In the genomic region with DNA sequence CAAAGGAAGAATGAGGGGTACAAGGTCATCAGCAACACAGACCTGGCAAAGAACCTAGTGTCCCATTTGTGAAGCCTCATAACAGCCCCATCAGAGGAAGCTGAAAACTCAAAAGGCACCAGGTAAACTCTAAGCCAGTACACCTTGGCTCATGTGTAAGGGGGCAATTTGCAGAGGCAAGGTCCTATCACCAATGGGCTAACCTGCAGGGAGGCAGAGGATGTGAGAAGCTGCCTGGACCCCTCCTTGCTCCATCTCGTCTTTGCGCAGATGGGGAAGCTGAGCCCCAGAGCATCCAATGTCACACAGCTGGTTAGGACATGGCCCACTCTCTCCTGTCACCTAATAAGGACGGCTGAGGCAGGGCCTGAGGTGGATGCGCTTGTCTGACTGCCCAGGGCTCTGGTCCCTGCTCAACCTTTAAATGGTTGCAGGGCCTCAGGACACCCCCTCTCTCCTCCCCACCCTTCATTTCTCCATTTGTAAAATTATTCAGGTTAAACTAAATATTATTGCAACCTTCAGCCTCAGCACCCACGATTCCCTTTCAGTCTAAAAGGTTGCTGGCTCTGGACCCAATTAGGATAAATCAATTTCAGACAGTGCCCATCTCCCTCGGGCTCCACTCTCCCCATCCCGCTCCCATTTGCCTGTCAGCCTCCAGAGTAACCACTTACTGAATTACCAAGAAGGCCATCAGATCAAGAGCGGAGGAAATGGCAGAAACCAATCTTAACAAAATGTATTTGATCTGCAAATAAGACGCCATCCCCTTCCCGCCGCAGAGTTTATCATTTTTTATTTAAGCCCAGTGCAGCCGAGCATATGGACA, we compare ENCODE assay signal across 15 cellular contexts.
DNase-seq lines count a peak whose midpoint lies in the region; TF ChIP-seq lines count a peak whose summit lies in the region.
"Had no signal": no experiment of that assay in that cellular context is flagged by ENCODE, and none has a peak within 500 bp of the region (broad histone marks: within the 10 kb centered on the region; RNA-seq: fewer than 3 reads in every experiment).

No MANE protein-coding gene starts in this region.

- H3K9me3 Mint-ChIP-seq in nephron (no peaks in the 10 kb centered on the region), osteocyte (ENCODE audit: unreplicated experiment) (peaks cover 9% of the 10 kb centered on the region)
- H3K9me3 Mint-ChIP-seq: CD4-positive, alpha-beta T cell had no signal

- CTCF ChIA-PET in SK-N-SH (lab: Yijun Ruan, JAX) = interaction anchor here (1.1 to 1.6 kb wide), 3 partner anchors 24 to 106 kb away, joined by 3 to 6 read pairs (median 3); no protein-coding TSS in a partner anchor

- peak in 1 of 2 experiments; percentile 87; a peak in 2 of 4 replicates for TF ChIP-seq EP300 in SK-N-SH (IDR thresholded peaks at IDR 0.05; ENCODE audit: borderline replicate concordance in 1 of 2, low read depth in 1 of 2, low read length in 1 of 2)

- DNase-seq in SK-N-SH (peak; percentile 89), spleen (peak; percentile 47), NOMO-1 treated with dmso at 0.1 percent for 144 hours (lab: John Stamatoyannopoulos, UW; ENCODE audit: unreplicated experiment) (no peak), putamen (ENCODE audit: low spot score) (no peak), osteocyte (ENCODE audit: extremely low spot score, unreplicated experiment) (no peak)
- DNase-seq: Calu3; CD4-positive, alpha-beta T cell; DMS 273 treated with DMSO at 0.1 percent for 48 hours; H7; IMR-90 had no signal

- no peak overlapping the region for H3K4me3 Mint-ChIP-seq in nephron
- no peak overlapping the region for H3K4me3 Mint-ChIP-seq in osteocyte (ENCODE audit: unreplicated experiment)
- H3K4me3 Mint-ChIP-seq: CD4-positive, alpha-beta T cell; GM23338 had no signal

- H3K27ac Mint-ChIP-seq in nephron = peak overlapping the region in 2 of 3 experiments; percentile 16 to 48
- no peak overlapping the region for H3K27ac Mint-ChIP-seq in osteocyte (ENCODE audit: unreplicated experiment)
- H3K27ac Mint-ChIP-seq: CD4-positive, alpha-beta T cell; GM23338 had no signal

- no peak for TF ChIP-seq POLR2A in spleen (IDR thresholded peaks at IDR 0.05)

- TF ChIP-seq RAD21 in SK-N-SH (IDR thresholded peaks at IDR 0.05; ENCODE audit: low read length) = peak; percentile 40

- no peaks in the 10 kb centered on the region for H3K79me2 ChIP-seq in SK-N-SH (ENCODE audit: insufficient read depth)

- H3K9me2 ChIP-seq in SK-N-SH = no peaks in the 10 kb centered on the region

- H3K36me3 Mint-ChIP-seq in nephron (ENCODE audit: low read depth) (no peaks in the 10 kb centered on the region), osteocyte (ENCODE audit: unreplicated experiment) (peaks cover 2% of the 10 kb centered on the region)

- peaks cover 48 to 61% (median 56%) of the 10 kb centered on the region in 10 experiments for H3K4me1 ChIP-seq in BLaER1 treated with 17β-estradiol and CSF1 and Interleukin-3, amounts not matched to agents 10 nM and 100 nM
- H3K4me1 ChIP-seq in SK-N-SH (ENCODE audit: control insufficient read depth in 1 of 2, insufficient read depth in 2 of 2, low read depth in 1 of 2, low read length in 1 of 2) (peaks cover 0 to 16% of the 10 kb centered on the region in 2 experiments; a peak in 2 of 4 replicates), spleen (peaks cover 5 to 36% (median 13%) of the 10 kb centered on the region in 6 donors)
- H3K4me1 ChIP-seq: A549 had no signal

- H4K20me1 ChIP-seq in BLaER1 treated with 17β-estradiol and CSF1 and Interleukin-3, amounts not matched to agents 10 nM and 100 nM = no peaks in the 10 kb centered on the region
- H4K20me1 ChIP-seq in SK-N-SH (ENCODE audit: insufficient read depth) = no peaks in the 10 kb centered on the region

- no peaks in the 10 kb centered on the region for H3K27me3 ChIP-seq in BLaER1 treated with 17β-estradiol and CSF1 and Interleukin-3, amounts not matched to agents 10 nM and 100 nM
- H3K27me3 ChIP-seq in SK-N-SH (ENCODE audit: insufficient read depth) (no peaks in the 10 kb centered on the region), spleen (replicated peaks in 1 of 7) (no peaks in the 10 kb centered on the region)

- no peak overlapping the region for H3K4me3 ChIP-seq in BLaER1 treated with 17β-estradiol and CSF1 and Interleukin-3, amounts not matched to agents 10 nM and 100 nM
- H3K4me3 ChIP-seq in SK-N-SH (ENCODE audit: low read depth in 2 of 2, low read length in 1 of 2) = no peak overlapping the region
- H3K4me3 ChIP-seq in spleen = no peak overlapping the region
- H3K4me3 ChIP-seq: A549, GM12878, GM23338 had no signal

- TF ChIP-seq CTCF in SK-N-SH (IDR thresholded peaks at IDR 0.05) (no peak), nephron (IDR thresholded peaks at IDR 0.05; ENCODE audit: unreplicated experiment in 3 of 3) (no peak), spleen (IDR thresholded peaks at IDR 0.05 in 8 of 11, conservative IDR thresholded peaks at IDR 0.05 in 3 of 11) (no peak), osteocyte (IDR thresholded peaks at IDR 0.05) (no peak)

- peak overlapping the region in 5 of 11 experiments; percentile 2 to 92 (median 91); a peak in 7 of 22 replicates for H3K27ac ChIP-seq in BLaER1 treated with 17β-estradiol and CSF1 and Interleukin-3, amounts not matched to agents 10 nM and 100 nM
- H3K27ac ChIP-seq in SK-N-SH (ENCODE audit: low read depth in 2 of 2, low read length in 1 of 2) (peak overlapping the region in 1 of 2 experiments; percentile 92; a peak in 2 of 4 replicates), spleen (no peak overlapping the region)
- H3K27ac ChIP-seq: A549 had no signal

- H3K4me2 ChIP-seq in BLaER1 treated with 17β-estradiol and CSF1 and Interleukin-3, amounts not matched to agents 10 nM and 100 nM = peak overlapping the region in 9 of 11 experiments; percentile 71 to 96 (median 85); a peak in 10 of 22 replicates
- H3K4me2 ChIP-seq in SK-N-SH = no peak overlapping the region
- H3K4me2 ChIP-seq: A549, GM23338 had no signal

- 31% methylated on average over 12 of the region's 12 CpGs for WGBS in SK-N-SH (ENCODE audit: low lambda C conversion rate)
- WGBS in spleen, 5 donors = 89 to 94% (median 91%) methylated on average over 11 to 12 of the region's 12 CpGs

- peaks cover 10% of the 10 kb centered on the region for H3K27me3 Mint-ChIP-seq in nephron (ENCODE audit: low read depth)
- H3K27me3 Mint-ChIP-seq in osteocyte (ENCODE audit: unreplicated experiment) = no peaks in the 10 kb centered on the region
- H3K27me3 Mint-ChIP-seq: CD4-positive, alpha-beta T cell had no signal

- no peaks in the 10 kb centered on the region for H3K36me3 ChIP-seq in BLaER1 treated with 17β-estradiol and CSF1 and Interleukin-3, amounts not matched to agents 10 nM and 100 nM
- no peaks in the 10 kb centered on the region for H3K36me3 ChIP-seq in SK-N-SH (replicated peaks in 1 of 2; ENCODE audit: control insufficient read depth in 1 of 2, insufficient read depth in 2 of 2, low read length in 1 of 2)
- H3K36me3 ChIP-seq in spleen = no peaks in the 10 kb centered on the region

- no peak overlapping the region for H3K9ac ChIP-seq in BLaER1 treated with 17β-estradiol and CSF1 and Interleukin-3, amounts not matched to agents 10 nM and 100 nM
- no peak overlapping the region for H3K9ac ChIP-seq in SK-N-SH

- H3F3A ChIP-seq in SK-N-SH (replicated peaks; ENCODE audit: insufficient read depth) = no peaks in the 10 kb centered on the region

- intact Hi-C loops in spleen (cut with DNase I; ENCODE audit: low total_unique reads) = no loop called here

- H2AFZ ChIP-seq in SK-N-SH (ENCODE audit: low read depth) = no peak overlapping the region
- H2AFZ ChIP-seq: GM23338 had no signal

- H3K4me1 Mint-ChIP-seq in nephron (peaks cover 8% of the 10 kb centered on the region), osteocyte (ENCODE audit: unreplicated experiment) (peaks cover 12% of the 10 kb centered on the region)
- H3K4me1 Mint-ChIP-seq: GM23338 had no signal

- H3K9me3 ChIP-seq in BLaER1 treated with 17β-estradiol and CSF1 and Interleukin-3, amounts not matched to agents 10 nM and 100 nM (replicated peaks in 1 of 11) = peaks cover 15 to 43% (median 35%) of the 10 kb centered on the region in 11 experiments; a peak in 21 of 22 replicates
- H3K9me3 ChIP-seq in SK-N-SH = no peaks in the 10 kb centered on the region
- peaks cover 0 to 4% (median 0%) of the 10 kb centered on the region in 8 donors for H3K9me3 ChIP-seq in spleen
- H3K9me3 ChIP-seq: A549 had no signal

- POLR2A ChIA-PET in SK-N-SH (lab: Yijun Ruan, JAX) = no interaction called here

TF ChIP-seq in SK-N-SH, 30 proteins besides CTCF, POLR2A, EP300 and RAD21 (continues in another document):
- peak; percentile 74; the same call in 1 of the 2 replicates for TF ChIP-seq FOXJ3 (CRISPR knock-in tag; IDR thresholded peaks at IDR 0.05)
- no peak for TF ChIP-seq FOXM1 (IDR thresholded peaks at IDR 0.05; ENCODE audit: low read depth)
- TF ChIP-seq FOSL2 (IDR thresholded peaks at IDR 0.05; ENCODE audit: borderline replicate concordance, low read depth) = no peak
- TF ChIP-seq TAF1 (IDR thresholded peaks at IDR 0.05; ENCODE audit: borderline replicate concordance, low read depth, low read length) = no peak
- peak; percentile 50 for TF ChIP-seq CHD2 (IDR thresholded peaks at IDR 0.05; ENCODE audit: low read length, partially characterized antibody)
- peak; percentile 72 for TF ChIP-seq GATA2 (CRISPR knock-in tag; IDR thresholded peaks at IDR 0.05)
- TF ChIP-seq MXI1 (IDR thresholded peaks at IDR 0.05; ENCODE audit: low read depth, low read length) = peak; percentile 47; the same call in 1 of the 2 replicates
- no peak for TF ChIP-seq USF1 (IDR thresholded peaks at IDR 0.05; ENCODE audit: borderline replicate concordance, low read depth)
- no peak for TF ChIP-seq NFIC (IDR thresholded peaks at IDR 0.05; ENCODE audit: borderline replicate concordance)
- peak; percentile 72 for TF ChIP-seq RCOR1 (IDR thresholded peaks at IDR 0.05; ENCODE audit: low read length)
- TF ChIP-seq GABPA (IDR thresholded peaks at IDR 0.05; ENCODE audit: low read depth) = no peak
- peak; percentile 23; the same call in 1 of the 2 replicates for TF ChIP-seq TCF12 (IDR thresholded peaks at IDR 0.05)
- TF ChIP-seq SMC3 (IDR thresholded peaks at IDR 0.05; ENCODE audit: low read depth, low read length) = no peak

Comparison
In these comparisons a context has a peak if more than half of its experiments do, and no peak if none do; other contexts are left out.
1. DNase-seq: peak in SK-N-SH (single experiment) and spleen (single experiment); none in NOMO-1 treated with dmso at 0.1 percent for 144 hours (single experiment), putamen (single experiment) and osteocyte (single experiment).